In the genomic region with DNA sequence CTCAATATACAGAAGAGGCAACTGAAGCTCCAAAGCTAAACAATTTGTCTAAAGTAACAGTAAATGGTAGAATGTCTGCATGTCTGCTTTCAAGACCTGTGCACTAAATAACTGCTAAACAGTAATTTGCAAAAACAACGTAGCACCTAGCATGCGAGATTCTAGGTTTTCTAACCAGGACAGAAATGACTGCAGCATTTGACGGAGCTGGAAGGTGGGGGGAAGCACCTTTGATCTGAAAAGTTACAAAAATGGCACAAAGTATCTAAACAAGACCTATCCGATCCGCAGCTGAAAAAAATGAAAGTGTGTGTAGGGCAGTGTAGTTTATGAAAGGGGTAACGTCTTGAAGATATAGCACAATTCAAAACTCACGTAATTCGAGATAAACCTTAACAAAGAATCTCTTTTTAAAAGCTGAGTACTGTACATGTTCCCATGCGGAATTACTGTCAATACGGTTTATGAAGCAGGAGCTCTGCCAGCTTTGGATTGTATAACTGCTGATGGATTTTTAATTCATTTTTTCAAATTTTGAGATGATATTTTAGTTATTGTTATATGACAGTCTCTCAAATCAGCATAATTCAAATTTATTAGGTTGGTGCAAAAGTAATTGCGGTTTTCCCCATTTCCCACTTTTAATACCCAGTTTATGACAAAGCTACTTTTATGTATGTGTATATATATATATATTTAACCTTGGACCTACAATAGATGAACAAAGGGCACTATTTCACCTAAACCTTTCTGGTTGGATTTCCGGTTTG, we compare ENCODE assay signal across 9 cellular contexts. TPM values are rescaled to one million over a fixed set of nuclear protein-coding genes. Genes with fewer than 3 reads are reported as not detected.
DNase-seq lines count a peak whose midpoint lies in the region; ATAC-seq and TF ChIP-seq lines count a peak whose summit lies in the region.
"Had no signal": no experiment of that assay in that cellular context is flagged by ENCODE, and none has a peak within 500 bp of the region (broad histone marks: within the 10 kb centered on the region; RNA-seq: fewer than 3 reads in every experiment).

No MANE protein-coding gene starts in this region.

- WGBS in mesodermal cell (ENCODE audit: insufficient coverage in 2 of 2), 2 experiments, result 60 to 64% methylated on average over 3 to 6 of the region's 12 CpGs

- H3K36me3 ChIP-seq in mesodermal cell (ENCODE audit: control insufficient read depth, insufficient read depth, low read length), result peaks cover 5% of the 10 kb centered on the region

- DNase-seq in HFF-Myc (ENCODE audit: extremely low read depth, low read depth), result no peak
- no peak for DNase-seq in astrocyte of the spinal cord (ENCODE audit: low read depth, low spot score)
- no peak for DNase-seq in stimulated activated CD4-positive, alpha-beta T cell treated with anti-CD3 and anti-CD28 coated beads, Interleukin-1b, Interleukin-23, amount 100 ng/mL, for 48 hours
- DNase-seq in GM10266 (ENCODE audit: extremely low spot score), result no peak

- H3K27ac ChIP-seq in 22Rv1, result peak overlapping the region; percentile 29; the same call in 1 of the 2 replicates
- peak overlapping the region; percentile 73 for H3K27ac ChIP-seq in mesodermal cell (ENCODE audit: low read depth, low read length, severe bottlenecking)
- H3K27ac ChIP-seq: VCaP had no signal

- peaks cover 14% of the 10 kb centered on the region for H3K4me1 ChIP-seq in mesodermal cell (ENCODE audit: control insufficient read depth, insufficient read depth, low read length, poor library complexity, severe bottlenecking)

- TF ChIP-seq CTCF in 22Rv1 (IDR thresholded peaks at IDR 0.05) (no peak), HFF-Myc (IDR thresholded peaks at IDR 0.05; ENCODE audit: low read depth, low read length, missing control alignments) (no peak), astrocyte of the spinal cord (IDR thresholded peaks at IDR 0.05; ENCODE audit: low read depth, low read length) (no peak), GM10266 (IDR thresholded peaks at IDR 0.05; ENCODE audit: control insufficient read depth, insufficient read depth, low read depth, missing control alignments) (no peak)

- in situ Hi-C loops in astrocyte of the spinal cord (cut with HindIII; ENCODE audit: low sequenced_read_pairs), result no loop called here

- ATAC-seq in HG03280 (IDR thresholded peaks at IDR 0.05; ENCODE audit: unreplicated experiment) (no peak), GM21390 (IDR thresholded peaks at IDR 0.05; ENCODE audit: unreplicated experiment) (no peak)

- H3K4me3 ChIP-seq in HFF-Myc (replicated peaks; ENCODE audit: low read depth, low read length), result peak overlapping the region; percentile 50
- H3K4me3 ChIP-seq in astrocyte of the spinal cord (ENCODE audit: low read depth, low read length), result peak overlapping the region; percentile 57
- peak overlapping the region; percentile 37 for H3K4me3 ChIP-seq in mesodermal cell (ENCODE audit: extremely low read depth, insufficient read depth, low read length, poor library complexity, severe bottlenecking)

- no peaks in the 10 kb centered on the region for H3K9me3 ChIP-seq in mesodermal cell (ENCODE audit: control insufficient read depth, low read length)

RNA-seq across cellular contexts. Expression of a gene that starts 1.1 kb away (rescaled TPM):
- polyA plus RNA-seq in mesodermal cell (2013, experiment 1 of 2), result 108 TPM
- polyA plus RNA-seq in mesodermal cell (2013, experiment 2 of 2), result 96.9 TPM

RNA-seq across cellular contexts. Expression of a gene that starts 53.8 kb away (rescaled TPM):
- 179 TPM for polyA plus RNA-seq in mesodermal cell (2013, experiment 1 of 2)
- 150 TPM for polyA plus RNA-seq in mesodermal cell (2013, experiment 2 of 2)
